Comparison of ENCODE assay signal across 22 cellular contexts in genomic region chr20:64136004-64136710, GRCh38. TPM values are rescaled to one million over a fixed set of nuclear protein-coding genes. Genes with fewer than 3 reads are reported as not detected.
DNase-seq lines count a peak whose midpoint lies in the region; ATAC-seq and TF ChIP-seq lines count a peak whose summit lies in the region.
"Had no signal": no experiment of that assay in that cellular context is flagged by ENCODE, and none has a peak within 500 bp of the region (broad histone marks: within the 10 kb centered on the region; RNA-seq: fewer than 3 reads in every experiment).

No MANE protein-coding gene starts in this region.

- POLR2A ChIA-PET in HEK293 (lab: Yijun Ruan, JAX), result no interaction called here

- intact Hi-C loops in left lung (cut with DNase I) (no loop called here), spleen (cut with DNase I; ENCODE audit: low total_unique reads) (no loop called here)

- H3K4me1 ChIP-seq in HEK293 (ENCODE audit: control insufficient read depth, insufficient read depth, low read length), result no peaks in the 10 kb centered on the region
- H3K4me1 ChIP-seq in left lung, result no peaks in the 10 kb centered on the region
- no peaks in the 10 kb centered on the region for H3K4me1 ChIP-seq in spleen
- H3K4me1 ChIP-seq: Peyer's patch had no signal

- H3K27ac ChIP-seq in HEK293 (ENCODE audit: extremely low read depth, low read depth, low read length), result no peak overlapping the region
- H3K27ac ChIP-seq in left lung, result no peak overlapping the region
- H3K27ac ChIP-seq in spleen, result no peak overlapping the region
- H3K27ac ChIP-seq: 22Rv1, Peyer's patch had no signal

- TF ChIP-seq CTCF in HEK293 (tag by site-specific recombination; IDR thresholded peaks at IDR 0.05) (no peak), left lung (IDR thresholded peaks at IDR 0.05) (no peak), spleen (IDR thresholded peaks at IDR 0.05 in 8 of 11, conservative IDR thresholded peaks at IDR 0.05 in 3 of 11) (no peak)

- ATAC-seq in left lung, result no peak
- ATAC-seq: HepG2 had no signal

- H3K27me3 ChIP-seq in left lung, result peaks cover 0 to 32% of the 10 kb centered on the region in 2 donors
- peaks cover 0 to 29% (median 4%) of the 10 kb centered on the region in 7 donors for H3K27me3 ChIP-seq in spleen (replicated peaks in 1 of 7)
- H3K27me3 ChIP-seq: Peyer's patch had no signal

- H3K4me3 ChIP-seq in HEK293 (ENCODE audit: low read depth, low read length) (no peak overlapping the region), left lung (no peak overlapping the region), spleen (no peak overlapping the region)
- H3K4me3 ChIP-seq: Peyer's patch had no signal

- CTCF ChIA-PET in HEK293 (lab: Yijun Ruan, JAX), result interaction anchor here (0.5 kb wide), 1 partner anchor 67 kb away, joined by 4 read pairs; no protein-coding TSS in a partner anchor

- no peak for TF ChIP-seq POLR2A in spleen (IDR thresholded peaks at IDR 0.05)

- H3K9me3 ChIP-seq in HEK293 (ENCODE audit: control insufficient read depth, insufficient read depth, low read depth, low read length) (no peaks in the 10 kb centered on the region), left lung (no peaks in the 10 kb centered on the region), spleen (no peaks in the 10 kb centered on the region)
- H3K9me3 ChIP-seq: Peyer's patch had no signal

- H3K36me3 ChIP-seq in HEK293 (ENCODE audit: control insufficient read depth in 2 of 2, insufficient read depth in 1 of 2, low read length in 2 of 2), result no peaks in the 10 kb centered on the region
- H3K36me3 ChIP-seq in left lung, result no peaks in the 10 kb centered on the region
- no peaks in the 10 kb centered on the region for H3K36me3 ChIP-seq in spleen
- H3K36me3 ChIP-seq: Peyer's patch had no signal

- WGBS in spleen, 5 donors, result 85 to 90% (median 88%) methylated on average over 31 to 32 of the region's 32 CpGs

- DNase-seq in activated CD8-positive, alpha-beta memory T cell treated with anti-CD3 and anti-CD28 coated beads, Interleukin-2, amount 50 U/mL, for 4 hours, result peak; percentile 4
- no peak for DNase-seq in activated CD8-positive, alpha-beta memory T cell treated with anti-CD3 and anti-CD28 coated beads, Interleukin-2, amount 50 U/mL, for 48 hours
- peak; percentile 12 to 18 for DNase-seq in left lung
- DNase-seq in spleen, result peak; percentile 27
- DNase-seq in HK-2 (ENCODE audit: unreplicated experiment), result no peak
- DNase-seq in NCI-H1105 (lab: John Stamatoyannopoulos, UW), result no peak
- DNase-seq in ecto neural progenitor cell (ENCODE audit: low spot score), result no peak
- DNase-seq: DMS79 treated with DMSO at 0.1 percent for 48 hours, HFFc6, KBM-7, NCI-H1105 treated with DMSO at 0.1 percent for 48 hours, NCI-H1694, NCI-H2081 treated with DMSO at 0.1 percent for 48 hours, NCI-H446 treated with DMSO at 0.1 percent for 48 hours, NCI-H69, Peyer's patch, SHP77 had no signal

TF ChIP-seq in HEK293, 187 proteins besides CTCF, POLR2A, EP300 and RAD21:
- TF ChIP-seq ZBTB48 (tag by site-specific recombination; IDR thresholded peaks at IDR 0.05) (peak; percentile 83), ZNF19 (tag by site-specific recombination; IDR thresholded peaks at IDR 0.05; ENCODE audit: low read depth) (no peak)

RNA-seq across cellular contexts. Expression of gene MYT1, which starts 28.1 kb away (rescaled TPM):
- total RNA-seq in left lung (not detected), spleen (1 to 10 TPM in 2 of 7 donors, under 1 TPM in 2, not detected in 3; 0.57 to 2.2 (median 0.84) TPM)
- polyA plus RNA-seq in spleen, result under 1 TPM; 0.08 to 0.80 (median 0.24) TPM
- total RNA-seq: HFFc6 had no signal
- polyA plus RNA-seq: CD14-positive monocyte had no signal

RNA-seq across cellular contexts. Expression of gene NPBWR2, which starts 28.8 kb away (rescaled TPM):
- total RNA-seq in left lung (not detected), spleen (under 1 TPM in 1 of 7 donors, not detected in 6; 0.26 TPM)
- not detected for polyA plus RNA-seq in spleen
- total RNA-seq: H4, HepG2, HFFc6, Peyer's patch had no signal
- polyA plus RNA-seq: CD14-positive monocyte, HepG2 had no signal

RNA-seq across cellular contexts. Expression of gene LKAAEAR1, which starts 52.0 kb away (rescaled TPM):
- total RNA-seq in left lung (under 1 TPM in 1 of 2 donors, not detected in 1; 0.45 TPM), spleen (under 1 TPM in 1 of 7 donors, not detected in 6; 0.66 TPM)
- under 1 TPM; 0.26 to 0.53 (median 0.48) TPM for polyA plus RNA-seq in spleen
- total RNA-seq: HepG2, HFFc6, Peyer's patch had no signal
- polyA plus RNA-seq: HepG2 had no signal

RNA-seq across cellular contexts. Expression of gene OPRL1, which starts 56.3 kb away (rescaled TPM):
- total RNA-seq in left lung (1 to 10 TPM; 1.8 to 2.0 TPM), spleen (1 to 10 TPM; 3.7 to 7.9 (median 5.1) TPM)
- polyA plus RNA-seq in spleen, result 1 to 10 TPM; 1.9 to 4.9 (median 2.5) TPM

RNA-seq across cellular contexts. Expression of gene RGS19, which starts 56.8 kb away (rescaled TPM):
- total RNA-seq in left lung, result 10 to 100 TPM; 23.4 to 63.9 TPM
- total RNA-seq in spleen, result 100 to 1,000 TPM in 4 of 7 donors, 10 to 100 TPM in 3; 91.6 to 186 (median 107) TPM
- polyA plus RNA-seq in spleen, result 100 to 1,000 TPM in 1 of 3 donors, 10 to 100 TPM in 2; 80.4 to 125 (median 82.0) TPM

Comparison
In these comparisons a context has a peak if more than half of its experiments do, and no peak if none do; other contexts are left out.
1. DNase-seq: peak in activated CD8-positive, alpha-beta memory T cell treated with anti-CD3 and anti-CD28 coated beads, Interleukin-2, amount 50 U/mL, for 4 hours (single experiment), left lung (2 of 2) and spleen (single experiment); none in activated CD8-positive, alpha-beta memory T cell treated with anti-CD3 and anti-CD28 coated beads, Interleukin-2, amount 50 U/mL, for 48 hours (single experiment), HK-2 (single experiment), NCI-H1105 (single experiment) and ecto neural progenitor cell (single experiment).